ENCODE assay signal across 1 cellular context in the genomic region with DNA sequence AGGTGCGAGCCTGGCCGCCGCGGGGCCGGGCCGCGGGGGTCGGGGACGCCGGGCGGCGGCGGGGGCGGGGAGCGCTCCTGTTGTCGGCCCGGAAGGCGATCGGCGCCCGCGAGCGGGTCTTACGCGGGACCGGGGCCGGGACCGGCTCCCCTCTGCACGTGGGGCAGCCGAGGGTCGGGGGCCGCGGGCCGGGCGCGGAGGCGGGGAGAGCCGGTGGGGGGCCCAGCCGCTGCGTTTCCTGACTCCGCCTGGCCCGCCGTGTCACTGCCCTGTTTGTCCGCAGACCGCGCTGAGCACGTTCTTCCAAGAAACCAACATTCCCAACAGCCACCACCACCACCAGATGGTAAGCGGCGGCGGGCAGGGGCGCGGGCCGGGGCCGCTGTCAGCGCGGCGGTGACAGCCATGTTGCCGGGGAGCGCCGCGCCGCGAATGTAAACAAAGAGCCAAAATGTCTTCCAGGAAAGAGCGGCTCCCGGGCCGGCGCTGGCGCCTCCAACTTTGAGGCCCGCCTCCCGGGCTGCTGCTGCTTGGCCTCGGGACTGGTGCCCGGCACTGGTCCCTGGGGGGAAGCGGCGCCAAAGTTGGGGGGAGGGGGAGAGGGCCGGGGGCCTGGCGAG.
A peak's percentile ranks its signal among the peaks of the same experiment; 100 is the strongest.
TF ChIP-seq lines count a peak whose summit lies in the region.

No MANE protein-coding gene starts in this region.

TF ChIP-seq in K562, 482 proteins besides CTCF, POLR2A, EP300 and RAD21 (continued from another document and continues in another):
- TF ChIP-seq GTF2F1 (IDR thresholded peaks at IDR 0.05; ENCODE audit: low read depth, low read length) (no peak), EZH2 (IDR thresholded peaks at IDR 0.05; ENCODE audit: borderline replicate concordance, low read depth, low read length) (no peak), MAFG (tag; conservative IDR thresholded peaks at IDR 0.05) (no peak), TRIM24 (IDR thresholded peaks at IDR 0.05) (no peak), ELF1 (tag; IDR thresholded peaks at IDR 0.05) (no peak), HDAC1 (IDR thresholded peaks at IDR 0.05) (peak in 1 of 2 experiments; percentile 64; a peak in 2 of 4 replicates), ARID1B (IDR thresholded peaks at IDR 0.05) (no peak), CHD4 (IDR thresholded peaks at IDR 0.05; ENCODE audit: insufficient read depth, insufficient replicate concordance, low read depth, low read length, poor library complexity, severe bottlenecking) (no peak), RBFOX2 (IDR thresholded peaks at IDR 0.05; ENCODE audit: low read depth, low read length) (peak; percentile 92), BRD9 (IDR thresholded peaks at IDR 0.05; ENCODE audit: low read depth, partially characterized antibody) (no peak), POLR2AphosphoS5 (IDR thresholded peaks at IDR 0.05; ENCODE audit: control insufficient read depth, insufficient read depth, low read depth, low read length) (no peak), TAF1 (IDR thresholded peaks at IDR 0.05; ENCODE audit: control insufficient read depth, extremely low read depth, insufficient read depth, low read length, severe bottlenecking) (peak; percentile 16), ZNF79 (CRISPR knock-in tag; IDR thresholded peaks at IDR 0.05; ENCODE audit: low read depth) (no peak), MIER1 (IDR thresholded peaks at IDR 0.05; ENCODE audit: low read depth) (no peak), RBM25 (IDR thresholded peaks at IDR 0.05; ENCODE audit: low read depth, low read length, severe bottlenecking) (no peak), DMBX1 (CRISPR knock-in tag; IDR thresholded peaks at IDR 0.05; ENCODE audit: borderline replicate concordance) (no peak), NRF1 (conservative IDR thresholded peaks at IDR 0.05 in 1 of 2, IDR thresholded peaks at IDR 0.05 in 1 of 2) (no peak; a peak in 1 of 4 replicates), RBBP5 (IDR thresholded peaks at IDR 0.05; ENCODE audit: borderline replicate concordance, insufficient read depth, low read length, poor library complexity, severe bottlenecking) (peak; percentile 81), NFRKB (IDR thresholded peaks at IDR 0.05; ENCODE audit: low read depth) (no peak), STAG1 (CRISPR knock-in tag; IDR thresholded peaks at IDR 0.05; ENCODE audit: borderline replicate concordance) (no peak), ZNF23 (CRISPR knock-in tag; IDR thresholded peaks at IDR 0.05) (no peak), CHD1 (IDR thresholded peaks at IDR 0.05; ENCODE audit: low read length) (peak; percentile 76), CSDE1 (IDR thresholded peaks at IDR 0.05) (no peak), NELFE (IDR thresholded peaks at IDR 0.05; ENCODE audit: insufficient read depth, insufficient read length) (no peak), ZNF165 (CRISPR knock-in tag; IDR thresholded peaks at IDR 0.05; ENCODE audit: borderline replicate concordance) (no peak), SREBF1 (IDR thresholded peaks at IDR 0.05; ENCODE audit: borderline replicate concordance, low read depth, low read length) (no peak), MXI1 (IDR thresholded peaks at IDR 0.05; ENCODE audit: low read depth, low read length) (0 out of 2 replicates have a peak, but pooled peaks have one; percentile 15), TAL1 (IDR thresholded peaks at IDR 0.05) (no peak), FOXK2 (conservative IDR thresholded peaks at IDR 0.05 in 1 of 2, IDR thresholded peaks at IDR 0.05 in 1 of 2; ENCODE audit: low read depth in 2 of 2) (peak; percentile 94 to 95), EP400 (IDR thresholded peaks at IDR 0.05) (no peak), KAT8 (IDR thresholded peaks at IDR 0.05; ENCODE audit: low read depth) (no peak), PCBP1 (IDR thresholded peaks at IDR 0.05; ENCODE audit: low read depth, low read length, poor library complexity, severe bottlenecking) (peak; percentile 55), FIP1L1 (IDR thresholded peaks at IDR 0.05; ENCODE audit: low read depth, low read length, poor library complexity, severe bottlenecking) (peak; percentile 55), GATA2 (CRISPR knock-in tag; IDR thresholded peaks at IDR 0.05) (no peak), TEAD4 (IDR thresholded peaks at IDR 0.05; ENCODE audit: low read length) (peak; percentile 14; the same call in 1 of the 2 replicates), TEAD4 (CRISPR knock-in tag; IDR thresholded peaks at IDR 0.05; ENCODE audit: borderline replicate concordance) (no peak), KLF6 (CRISPR knock-in tag; IDR thresholded peaks at IDR 0.05; ENCODE audit: borderline replicate concordance) (no peak)
- TF ChIP-seq, protein P1, sequence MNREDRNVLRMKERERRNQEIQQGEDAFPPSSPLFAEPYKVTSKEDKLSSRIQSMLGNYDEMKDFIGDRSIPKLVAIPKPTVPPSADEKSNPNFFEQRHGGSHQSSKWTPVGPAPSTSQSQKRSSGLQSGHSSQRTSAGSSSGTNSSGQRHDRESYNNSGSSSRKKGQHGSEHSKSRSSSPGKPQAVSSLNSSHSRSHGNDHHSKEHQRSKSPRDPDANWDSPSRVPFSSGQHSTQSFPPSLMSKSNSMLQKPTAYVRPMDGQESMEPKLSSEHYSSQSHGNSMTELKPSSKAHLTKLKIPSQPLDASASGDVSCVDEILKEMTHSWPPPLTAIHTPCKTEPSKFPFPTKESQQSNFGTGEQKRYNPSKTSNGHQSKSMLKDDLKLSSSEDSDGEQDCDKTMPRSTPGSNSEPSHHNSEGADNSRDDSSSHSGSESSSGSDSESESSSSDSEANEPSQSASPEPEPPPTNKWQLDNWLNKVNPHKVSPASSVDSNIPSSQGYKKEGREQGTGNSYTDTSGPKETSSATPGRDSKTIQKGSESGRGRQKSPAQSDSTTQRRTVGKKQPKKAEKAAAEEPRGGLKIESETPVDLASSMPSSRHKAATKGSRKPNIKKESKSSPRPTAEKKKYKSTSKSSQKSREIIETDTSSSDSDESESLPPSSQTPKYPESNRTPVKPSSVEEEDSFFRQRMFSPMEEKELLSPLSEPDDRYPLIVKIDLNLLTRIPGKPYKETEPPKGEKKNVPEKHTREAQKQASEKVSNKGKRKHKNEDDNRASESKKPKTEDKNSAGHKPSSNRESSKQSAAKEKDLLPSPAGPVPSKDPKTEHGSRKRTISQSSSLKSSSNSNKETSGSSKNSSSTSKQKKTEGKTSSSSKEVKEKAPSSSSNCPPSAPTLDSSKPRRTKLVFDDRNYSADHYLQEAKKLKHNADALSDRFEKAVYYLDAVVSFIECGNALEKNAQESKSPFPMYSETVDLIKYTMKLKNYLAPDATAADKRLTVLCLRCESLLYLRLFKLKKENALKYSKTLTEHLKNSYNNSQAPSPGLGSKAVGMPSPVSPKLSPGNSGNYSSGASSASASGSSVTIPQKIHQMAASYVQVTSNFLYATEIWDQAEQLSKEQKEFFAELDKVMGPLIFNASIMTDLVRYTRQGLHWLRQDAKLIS (CRISPR knock-in tag; IDR thresholded peaks at IDR 0.05) = 0 out of 2 replicates have a peak, but pooled peaks have one; percentile 6
- TF ChIP-seq, protein P2, sequence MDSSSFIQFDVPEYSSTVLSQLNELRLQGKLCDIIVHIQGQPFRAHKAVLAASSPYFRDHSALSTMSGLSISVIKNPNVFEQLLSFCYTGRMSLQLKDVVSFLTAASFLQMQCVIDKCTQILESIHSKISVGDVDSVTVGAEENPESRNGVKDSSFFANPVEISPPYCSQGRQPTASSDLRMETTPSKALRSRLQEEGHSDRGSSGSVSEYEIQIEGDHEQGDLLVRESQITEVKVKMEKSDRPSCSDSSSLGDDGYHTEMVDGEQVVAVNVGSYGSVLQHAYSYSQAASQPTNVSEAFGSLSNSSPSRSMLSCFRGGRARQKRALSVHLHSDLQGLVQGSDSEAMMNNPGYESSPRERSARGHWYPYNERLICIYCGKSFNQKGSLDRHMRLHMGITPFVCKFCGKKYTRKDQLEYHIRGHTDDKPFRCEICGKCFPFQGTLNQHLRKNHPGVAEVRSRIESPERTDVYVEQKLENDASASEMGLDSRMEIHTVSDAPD (CRISPR knock-in tag; IDR thresholded peaks at IDR 0.05) = no peak
- TF ChIP-seq, protein P3, sequence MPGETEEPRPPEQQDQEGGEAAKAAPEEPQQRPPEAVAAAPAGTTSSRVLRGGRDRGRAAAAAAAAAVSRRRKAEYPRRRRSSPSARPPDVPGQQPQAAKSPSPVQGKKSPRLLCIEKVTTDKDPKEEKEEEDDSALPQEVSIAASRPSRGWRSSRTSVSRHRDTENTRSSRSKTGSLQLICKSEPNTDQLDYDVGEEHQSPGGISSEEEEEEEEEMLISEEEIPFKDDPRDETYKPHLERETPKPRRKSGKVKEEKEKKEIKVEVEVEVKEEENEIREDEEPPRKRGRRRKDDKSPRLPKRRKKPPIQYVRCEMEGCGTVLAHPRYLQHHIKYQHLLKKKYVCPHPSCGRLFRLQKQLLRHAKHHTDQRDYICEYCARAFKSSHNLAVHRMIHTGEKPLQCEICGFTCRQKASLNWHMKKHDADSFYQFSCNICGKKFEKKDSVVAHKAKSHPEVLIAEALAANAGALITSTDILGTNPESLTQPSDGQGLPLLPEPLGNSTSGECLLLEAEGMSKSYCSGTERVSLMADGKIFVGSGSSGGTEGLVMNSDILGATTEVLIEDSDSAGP (CRISPR knock-in tag; IDR thresholded peaks at IDR 0.05) = no peak
- TF ChIP-seq, protein P4, sequence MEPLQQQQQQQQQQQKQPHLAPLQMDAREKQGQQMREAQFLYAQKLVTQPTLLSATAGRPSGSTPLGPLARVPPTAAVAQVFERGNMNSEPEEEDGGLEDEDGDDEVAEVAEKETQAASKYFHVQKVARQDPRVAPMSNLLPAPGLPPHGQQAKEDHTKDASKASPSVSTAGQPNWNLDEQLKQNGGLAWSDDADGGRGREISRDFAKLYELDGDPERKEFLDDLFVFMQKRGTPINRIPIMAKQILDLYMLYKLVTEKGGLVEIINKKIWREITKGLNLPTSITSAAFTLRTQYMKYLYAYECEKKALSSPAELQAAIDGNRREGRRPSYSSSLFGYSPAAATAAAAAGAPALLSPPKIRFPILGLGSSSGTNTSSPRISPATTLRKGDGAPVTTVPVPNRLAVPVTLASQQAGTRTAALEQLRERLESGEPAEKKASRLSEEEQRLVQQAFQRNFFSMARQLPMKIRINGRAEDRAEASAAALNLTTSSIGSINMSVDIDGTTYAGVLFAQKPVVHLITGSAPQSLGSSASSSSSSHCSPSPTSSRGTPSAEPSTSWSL (CRISPR knock-in tag; IDR thresholded peaks at IDR 0.05; ENCODE audit: borderline replicate concordance) = no peak
- TF ChIP-seq, protein P5, sequence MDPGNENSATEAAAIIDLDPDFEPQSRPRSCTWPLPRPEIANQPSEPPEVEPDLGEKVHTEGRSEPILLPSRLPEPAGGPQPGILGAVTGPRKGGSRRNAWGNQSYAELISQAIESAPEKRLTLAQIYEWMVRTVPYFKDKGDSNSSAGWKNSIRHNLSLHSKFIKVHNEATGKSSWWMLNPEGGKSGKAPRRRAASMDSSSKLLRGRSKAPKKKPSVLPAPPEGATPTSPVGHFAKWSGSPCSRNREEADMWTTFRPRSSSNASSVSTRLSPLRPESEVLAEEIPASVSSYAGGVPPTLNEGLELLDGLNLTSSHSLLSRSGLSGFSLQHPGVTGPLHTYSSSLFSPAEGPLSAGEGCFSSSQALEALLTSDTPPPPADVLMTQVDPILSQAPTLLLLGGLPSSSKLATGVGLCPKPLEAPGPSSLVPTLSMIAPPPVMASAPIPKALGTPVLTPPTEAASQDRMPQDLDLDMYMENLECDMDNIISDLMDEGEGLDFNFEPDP (CRISPR knock-in tag; IDR thresholded peaks at IDR 0.05) = no peak
- TF ChIP-seq, protein P6, sequence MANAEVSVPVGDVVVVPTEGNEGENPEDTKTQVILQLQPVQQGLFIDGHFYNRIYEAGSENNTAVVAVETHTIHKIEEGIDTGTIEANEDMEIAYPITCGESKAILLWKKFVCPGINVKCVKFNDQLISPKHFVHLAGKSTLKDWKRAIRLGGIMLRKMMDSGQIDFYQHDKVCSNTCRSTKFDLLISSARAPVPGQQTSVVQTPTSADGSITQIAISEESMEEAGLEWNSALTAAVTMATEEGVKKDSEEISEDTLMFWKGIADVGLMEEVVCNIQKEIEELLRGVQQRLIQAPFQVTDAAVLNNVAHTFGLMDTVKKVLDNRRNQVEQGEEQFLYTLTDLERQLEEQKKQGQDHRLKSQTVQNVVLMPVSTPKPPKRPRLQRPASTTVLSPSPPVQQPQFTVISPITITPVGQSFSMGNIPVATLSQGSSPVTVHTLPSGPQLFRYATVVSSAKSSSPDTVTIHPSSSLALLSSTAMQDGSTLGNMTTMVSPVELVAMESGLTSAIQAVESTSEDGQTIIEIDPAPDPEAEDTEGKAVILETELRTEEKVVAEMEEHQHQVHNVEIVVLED (CRISPR knock-in tag; IDR thresholded peaks at IDR 0.05) = no peak
- TF ChIP-seq, protein P7, sequence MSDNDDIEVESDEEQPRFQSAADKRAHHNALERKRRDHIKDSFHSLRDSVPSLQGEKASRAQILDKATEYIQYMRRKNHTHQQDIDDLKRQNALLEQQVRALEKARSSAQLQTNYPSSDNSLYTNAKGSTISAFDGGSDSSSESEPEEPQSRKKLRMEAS (CRISPR knock-in tag; IDR thresholded peaks at IDR 0.05) = peak; percentile 64; the same call in 1 of the 2 replicates
- TF ChIP-seq, protein P8, sequence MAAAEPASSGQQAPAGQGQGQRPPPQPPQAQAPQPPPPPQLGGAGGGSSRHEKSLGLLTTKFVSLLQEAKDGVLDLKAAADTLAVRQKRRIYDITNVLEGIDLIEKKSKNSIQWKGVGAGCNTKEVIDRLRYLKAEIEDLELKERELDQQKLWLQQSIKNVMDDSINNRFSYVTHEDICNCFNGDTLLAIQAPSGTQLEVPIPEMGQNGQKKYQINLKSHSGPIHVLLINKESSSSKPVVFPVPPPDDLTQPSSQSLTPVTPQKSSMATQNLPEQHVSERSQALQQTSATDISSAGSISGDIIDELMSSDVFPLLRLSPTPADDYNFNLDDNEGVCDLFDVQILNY (CRISPR knock-in tag; IDR thresholded peaks at IDR 0.05) = no peak
- TF ChIP-seq, protein P9, sequence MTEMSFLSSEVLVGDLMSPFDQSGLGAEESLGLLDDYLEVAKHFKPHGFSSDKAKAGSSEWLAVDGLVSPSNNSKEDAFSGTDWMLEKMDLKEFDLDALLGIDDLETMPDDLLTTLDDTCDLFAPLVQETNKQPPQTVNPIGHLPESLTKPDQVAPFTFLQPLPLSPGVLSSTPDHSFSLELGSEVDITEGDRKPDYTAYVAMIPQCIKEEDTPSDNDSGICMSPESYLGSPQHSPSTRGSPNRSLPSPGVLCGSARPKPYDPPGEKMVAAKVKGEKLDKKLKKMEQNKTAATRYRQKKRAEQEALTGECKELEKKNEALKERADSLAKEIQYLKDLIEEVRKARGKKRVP (CRISPR knock-in tag; IDR thresholded peaks at IDR 0.05) = no peak
- TF ChIP-seq, protein P10, sequence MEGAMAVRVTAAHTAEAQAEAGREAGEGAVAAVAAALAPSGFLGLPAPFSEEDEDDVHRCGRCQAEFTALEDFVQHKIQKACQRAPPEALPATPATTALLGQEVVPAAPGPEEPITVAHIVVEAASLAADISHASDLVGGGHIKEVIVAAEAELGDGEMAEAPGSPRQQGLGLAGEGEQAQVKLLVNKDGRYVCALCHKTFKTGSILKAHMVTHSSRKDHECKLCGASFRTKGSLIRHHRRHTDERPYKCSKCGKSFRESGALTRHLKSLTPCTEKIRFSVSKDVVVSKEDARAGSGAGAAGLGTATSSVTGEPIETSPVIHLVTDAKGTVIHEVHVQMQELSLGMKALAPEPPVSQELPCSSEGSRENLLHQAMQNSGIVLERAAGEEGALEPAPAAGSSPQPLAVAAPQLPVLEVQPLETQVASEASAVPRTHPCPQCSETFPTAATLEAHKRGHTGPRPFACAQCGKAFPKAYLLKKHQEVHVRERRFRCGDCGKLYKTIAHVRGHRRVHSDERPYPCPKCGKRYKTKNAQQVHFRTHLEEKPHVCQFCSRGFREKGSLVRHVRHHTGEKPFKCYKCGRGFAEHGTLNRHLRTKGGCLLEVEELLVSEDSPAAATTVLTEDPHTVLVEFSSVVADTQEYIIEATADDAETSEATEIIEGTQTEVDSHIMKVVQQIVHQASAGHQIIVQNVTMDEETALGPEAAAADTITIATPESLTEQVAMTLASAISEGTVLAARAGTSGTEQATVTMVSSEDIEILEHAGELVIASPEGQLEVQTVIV (CRISPR knock-in tag; IDR thresholded peaks at IDR 0.05; ENCODE audit: borderline replicate concordance) = no peak
